ENCODE assay signal across 1 cellular context in genomic region chr3:195397524-195397923, GRCh38.
TF ChIP-seq lines count a peak whose summit lies in the region.

No MANE protein-coding gene starts in this region.

TF ChIP-seq in GM12878, 131 proteins besides CTCF, POLR2A, EP300 and RAD21:
- TF ChIP-seq ZBTB40 (IDR thresholded peaks at IDR 0.05; ENCODE audit: borderline replicate concordance), result peak; percentile 78
- no peak for TF ChIP-seq STAT3 (IDR thresholded peaks at IDR 0.05; ENCODE audit: low read depth, low read length)
- no peak for TF ChIP-seq IRF5 (IDR thresholded peaks at IDR 0.05; ENCODE audit: borderline replicate concordance)
